Comparison of ENCODE assay signal across 24 cellular contexts in genomic region chr18:74562775-74563174, GRCh38. TPM values are rescaled to one million over a fixed set of nuclear protein-coding genes. Genes with fewer than 3 reads are reported as not detected.
DNase-seq lines count a peak whose midpoint lies in the region; ATAC-seq, FAIRE-seq and TF ChIP-seq lines count a peak whose summit lies in the region.
"Had no signal": no experiment of that assay in that cellular context is flagged by ENCODE, and none has a peak within 500 bp of the region (broad histone marks: within the 10 kb centered on the region; RNA-seq: fewer than 3 reads in every experiment).

No MANE protein-coding gene starts in this region.

- peak overlapping the region; percentile 70 for H2AFZ ChIP-seq in parathyroid adenoma
- H2AFZ ChIP-seq: GM23338 had no signal

- H3K4me1 ChIP-seq in mesendoderm (ENCODE audit: control insufficient read depth, low read depth, low read length): peaks cover 6% of the 10 kb centered on the region
- H3K4me1 ChIP-seq in parathyroid adenoma: peaks cover 19% of the 10 kb centered on the region
- no peaks in the 10 kb centered on the region for H3K4me1 ChIP-seq in gastrocnemius medialis
- H3K4me1 ChIP-seq: HAP-1 had no signal

- H3K27ac ChIP-seq in mesendoderm (ENCODE audit: low read depth, low read length) (no peak overlapping the region), parathyroid adenoma (peak overlapping the region; percentile 8), gastrocnemius medialis (no peak overlapping the region)

- no peak overlapping the region for H3K4me3 Mint-ChIP-seq in stimulated activated memory B cell treated with anti-CD40 and anti-IgM and Interleukin-4, amounts not matched to agents 10 μg/mL and 1 μg/mL and 100 μg/mL, for 72 hours
- H3K4me3 Mint-ChIP-seq in activated T-cell treated with anti-CD3 and anti-CD28 coated beads, Interleukin-2, amount 50 U/mL, for 72 hours: no peak overlapping the region
- H3K4me3 Mint-ChIP-seq: CD4-positive, alpha-beta memory T cell; GM23338; HFFc6 had no signal

- ATAC-seq in stimulated activated memory B cell treated with anti-CD40 and anti-IgM and Interleukin-4, amounts not matched to agents 10 μg/mL and 1 μg/mL and 100 μg/mL, for 72 hours: peak; percentile 31
- no peak for ATAC-seq in activated T-cell treated with anti-CD3 and anti-CD28 coated beads, Interleukin-2, amount 50 U/mL, for 72 hours (replicated peaks in 1 of 2)
- ATAC-seq in gastrocnemius medialis: no peak
- no peak for ATAC-seq in GM18867 (IDR thresholded peaks at IDR 0.05; ENCODE audit: unreplicated experiment)
- ATAC-seq: GM23338 had no signal

- H3K56ac ChIP-seq in mesendoderm (ENCODE audit: low read length): no peak overlapping the region

- H3K36me3 Mint-ChIP-seq in stimulated activated memory B cell treated with anti-CD40 and anti-IgM and Interleukin-4, amounts not matched to agents 10 μg/mL and 1 μg/mL and 100 μg/mL, for 72 hours: peaks cover 15% of the 10 kb centered on the region
- peaks cover 5% of the 10 kb centered on the region in 2 donors for H3K36me3 Mint-ChIP-seq in activated T-cell treated with anti-CD3 and anti-CD28 coated beads, Interleukin-2, amount 50 U/mL, for 72 hours (ENCODE audit: insufficient read depth in 2 of 2)
- H3K36me3 Mint-ChIP-seq: CD4-positive, alpha-beta memory T cell had no signal

- H3K79me2 ChIP-seq in mesendoderm (ENCODE audit: control insufficient read depth, insufficient read depth, low read length) (no peaks in the 10 kb centered on the region), parathyroid adenoma (no peaks in the 10 kb centered on the region)

- H3K36me3 ChIP-seq in bronchial epithelial cell (ENCODE audit: control insufficient read depth, insufficient read depth, low read length) (no peaks in the 10 kb centered on the region), mesendoderm (ENCODE audit: control insufficient read depth, insufficient read depth, low read length) (no peaks in the 10 kb centered on the region), parathyroid adenoma (ENCODE audit: control insufficient read depth, insufficient read depth, low read length) (no peaks in the 10 kb centered on the region), gastrocnemius medialis (no peaks in the 10 kb centered on the region)
- H3K36me3 ChIP-seq: HAP-1 had no signal

- H3K18ac ChIP-seq in mesendoderm (ENCODE audit: low read length): peak overlapping the region; percentile 82

- H2BK5ac ChIP-seq in mesendoderm (ENCODE audit: low read length): no peak overlapping the region

- peaks cover 12% of the 10 kb centered on the region for H3K9me3 Mint-ChIP-seq in stimulated activated memory B cell treated with anti-CD40 and anti-IgM and Interleukin-4, amounts not matched to agents 10 μg/mL and 1 μg/mL and 100 μg/mL, for 72 hours
- peaks cover 7% of the 10 kb centered on the region in 2 donors for H3K9me3 Mint-ChIP-seq in activated T-cell treated with anti-CD3 and anti-CD28 coated beads, Interleukin-2, amount 50 U/mL, for 72 hours

- no peak overlapping the region for H2BK120ac ChIP-seq in mesendoderm (ENCODE audit: low read depth, low read length)

- no peak overlapping the region for H3K4me2 ChIP-seq in mesendoderm (ENCODE audit: low read length)
- H3K4me2 ChIP-seq in parathyroid adenoma (ENCODE audit: low read length): no peak overlapping the region
- H3K4me2 ChIP-seq: GM23338 had no signal

- whole genome bisulfite sequencing in mesendoderm (ENCODE audit: extremely low coverage, insufficient coverage, low lambda C conversion rate): no CpG with 5 or more reads among the region's 4 CpGs

- H3K9ac ChIP-seq in mesendoderm (ENCODE audit: low read length) (no peak overlapping the region), parathyroid adenoma (no peak overlapping the region)

- peaks cover 27% of the 10 kb centered on the region for H3K27me3 Mint-ChIP-seq in stimulated activated memory B cell treated with anti-CD40 and anti-IgM and Interleukin-4, amounts not matched to agents 10 μg/mL and 1 μg/mL and 100 μg/mL, for 72 hours
- peaks cover 12% of the 10 kb centered on the region for H3K27me3 Mint-ChIP-seq in activated T-cell treated with anti-CD3 and anti-CD28 coated beads, Interleukin-2, amount 50 U/mL, for 72 hours (ENCODE audit: low read depth)

- no peak overlapping the region for H2AK5ac ChIP-seq in mesendoderm (ENCODE audit: low read length)

- H3K23ac ChIP-seq in mesendoderm (ENCODE audit: low read length): no peak overlapping the region

- intact Hi-C loops in gastrocnemius medialis (cut with DNase I; ENCODE audit: low total_unique reads): no loop called here

- H3K4me1 Mint-ChIP-seq in stimulated activated memory B cell treated with anti-CD40 and anti-IgM and Interleukin-4, amounts not matched to agents 10 μg/mL and 1 μg/mL and 100 μg/mL, for 72 hours: peaks cover 5% of the 10 kb centered on the region
- H3K4me1 Mint-ChIP-seq in activated T-cell treated with anti-CD3 and anti-CD28 coated beads, Interleukin-2, amount 50 U/mL, for 72 hours (ENCODE audit: low read depth): no peaks in the 10 kb centered on the region
- H3K4me1 Mint-ChIP-seq: CD4-positive, alpha-beta memory T cell; GM23338 had no signal

- H2BK15ac ChIP-seq in mesendoderm (replicated peaks; ENCODE audit: low read depth): no peak overlapping the region

- no peak for DNase-seq in bronchial epithelial cell (ENCODE audit: low read depth)
- DNase-seq in mesendoderm: no peak
- no peak for DNase-seq in activated T-cell treated with anti-CD3 and anti-CD28 coated beads, Interleukin-2, amount 50 U/mL, for 72 hours
- no peak for DNase-seq in gastrocnemius medialis
- no peak for DNase-seq in GOT3 (lab: John Stamatoyannopoulos, UW)
- DNase-seq: C1 segment of cervical spinal cord; Calu3; CD4-positive, alpha-beta memory T cell; COR-L47; DMS53; DMS79 treated with DMSO at 0.1 percent for 48 hours; HFFc6 had no signal

- in situ Hi-C loops in gastrocnemius medialis (cut with MboI; ENCODE audit: low sequenced_read_pairs in 4 of 4): no loop called here

- no peaks in the 10 kb centered on the region for H3K27me3 ChIP-seq in bronchial epithelial cell (ENCODE audit: control insufficient read depth, insufficient read depth, low read length)
- no peaks in the 10 kb centered on the region for H3K27me3 ChIP-seq in mesendoderm (ENCODE audit: insufficient read depth, low read length, poor library complexity)
- H3K27me3 ChIP-seq in parathyroid adenoma (ENCODE audit: control insufficient read depth, insufficient read depth, low read length): no peaks in the 10 kb centered on the region
- H3K27me3 ChIP-seq in gastrocnemius medialis: no peaks in the 10 kb centered on the region

- H3K79me1 ChIP-seq in mesendoderm (ENCODE audit: low read length): no peaks in the 10 kb centered on the region

- peak; percentile 13 for FAIRE-seq in bronchial epithelial cell (lab: Jason Lieb, UNC)
- FAIRE-seq: G401.6, GM12892, H54 had no signal

- no peak overlapping the region for H4K5ac ChIP-seq in mesendoderm (ENCODE audit: low read length)

- TF ChIP-seq POLR2A in gastrocnemius medialis (IDR thresholded peaks at IDR 0.05): no peak

- no peaks in the 10 kb centered on the region for H3K9me3 ChIP-seq in parathyroid adenoma (ENCODE audit: control insufficient read depth, low read length)
- H3K9me3 ChIP-seq in gastrocnemius medialis: no peaks in the 10 kb centered on the region
- H3K9me3 ChIP-seq: HAP-1 had no signal

- H3K4me3 ChIP-seq in bronchial epithelial cell (ENCODE audit: low read depth, low read length) (no peak overlapping the region), mesendoderm (ENCODE audit: low read length) (no peak overlapping the region), parathyroid adenoma (ENCODE audit: low read depth, low read length) (no peak overlapping the region), gastrocnemius medialis (no peak overlapping the region)
- H3K4me3 ChIP-seq: GM23338, HAP-1 had no signal

- no peak for TF ChIP-seq CTCF in bronchial epithelial cell (IDR thresholded peaks at IDR 0.05; ENCODE audit: insufficient read depth, low read length, severe bottlenecking)
- no peak for TF ChIP-seq CTCF in parathyroid adenoma (IDR thresholded peaks at IDR 0.05)
- no peak for TF ChIP-seq CTCF in gastrocnemius medialis (IDR thresholded peaks at IDR 0.05 in 4 of 5, conservative IDR thresholded peaks at IDR 0.05 in 1 of 5)

- H3K27ac Mint-ChIP-seq in stimulated activated memory B cell treated with anti-CD40 and anti-IgM and Interleukin-4, amounts not matched to agents 10 μg/mL and 1 μg/mL and 100 μg/mL, for 72 hours: no peak overlapping the region
- H3K27ac Mint-ChIP-seq in activated T-cell treated with anti-CD3 and anti-CD28 coated beads, Interleukin-2, amount 50 U/mL, for 72 hours: no peak overlapping the region
- H3K27ac Mint-ChIP-seq: GM23338, HFFc6 had no signal

- H3K4ac ChIP-seq in mesendoderm (ENCODE audit: low read depth, low read length): peak overlapping the region; percentile 21

- H4K8ac ChIP-seq in mesendoderm (ENCODE audit: low read depth, low read length): no peak overlapping the region

RNA-seq across cellular contexts. Expression of gene CNDP1, which starts 28.5 kb away (rescaled TPM):
- total RNA-seq in bronchial epithelial cell (not detected in 2 replicates), gastrocnemius medialis (not detected)
- 0.04 TPM for polyA plus RNA-seq in mesendoderm (2013, experiment 1 of 2)
- polyA plus RNA-seq in mesendoderm (2013, experiment 2 of 2): 0.03 TPM
- total RNA-seq in activated T-cell treated with anti-CD3 and anti-CD28 coated beads, Interleukin-2, amount 50 U/mL, for 72 hours: under 1 TPM in 1 of 2 donors, not detected in 1; 0.16 TPM
- total RNA-seq: A172; A673; Calu3; CD4-positive, alpha-beta memory T cell; Daoy; HFFc6 had no signal
- polyA plus RNA-seq: BJ; CD4-positive, alpha-beta memory T cell had no signal

RNA-seq across cellular contexts. Expression of gene ZNF407, which starts 34.9 kb away (rescaled TPM):
- total RNA-seq in bronchial epithelial cell: 10.0 and 11.5 TPM in 2 replicates
- 2.7 TPM for polyA plus RNA-seq in mesendoderm (2013, experiment 1 of 2)
- 2.6 TPM for polyA plus RNA-seq in mesendoderm (2013, experiment 2 of 2)
- total RNA-seq in activated T-cell treated with anti-CD3 and anti-CD28 coated beads, Interleukin-2, amount 50 U/mL, for 72 hours: 10 to 100 TPM; 11.9 to 13.0 TPM
- 10 to 100 TPM in 2 of 4 donors, 1 to 10 TPM in 2; 5.9 to 11.4 (median 9.2) TPM for total RNA-seq in gastrocnemius medialis
